9 cellular contexts compared by ENCODE assay signal in the genomic region with DNA sequence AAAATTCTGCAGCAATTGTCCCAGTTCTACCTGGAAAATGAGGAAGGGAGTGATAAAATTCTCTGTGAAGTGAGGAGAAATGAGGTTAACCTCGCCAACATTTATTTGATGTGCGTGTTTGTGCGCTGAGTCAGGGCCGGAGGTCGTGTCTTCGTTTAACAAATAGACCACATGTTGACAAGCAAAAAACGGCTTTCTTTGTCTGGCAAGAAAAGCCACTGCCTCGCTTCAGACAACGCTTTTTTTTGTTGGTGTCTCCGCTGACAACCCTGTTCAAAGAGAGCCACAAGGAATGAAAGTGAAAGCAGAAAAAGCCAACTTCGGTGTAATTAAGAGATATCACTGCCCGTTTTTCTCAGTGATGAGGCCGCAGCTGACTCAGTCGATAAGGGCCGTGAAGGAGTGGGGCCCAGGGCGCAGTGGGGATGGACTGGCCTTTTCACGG.
DNase-seq lines count a peak whose midpoint lies in the region; ATAC-seq, FAIRE-seq and TF ChIP-seq lines count a peak whose summit lies in the region.
"Had no signal": no experiment of that assay in that cellular context is flagged by ENCODE, and none has a peak within 500 bp of the region (broad histone marks: within the 10 kb centered on the region; RNA-seq: fewer than 3 reads in every experiment).

No MANE protein-coding gene starts in this region.

- H3K4me3 ChIP-seq in kidney epithelial cell (ENCODE audit: low read depth, low read length), result no peak overlapping the region
- peak overlapping the region; percentile 26 for H3K4me3 ChIP-seq in suprapubic skin
- H3K4me3 ChIP-seq: thoracic aorta had no signal

- FAIRE-seq in H54 (lab: Jason Lieb, UNC), result no peak

- no peaks in the 10 kb centered on the region for H3K36me3 ChIP-seq in kidney epithelial cell (ENCODE audit: control insufficient read depth, insufficient read depth, low read length)
- no peaks in the 10 kb centered on the region for H3K36me3 ChIP-seq in suprapubic skin
- H3K36me3 ChIP-seq: thoracic aorta had no signal

- WGBS in suprapubic skin, result 52% methylated on average over 17 of the region's 17 CpGs

- no peaks in the 10 kb centered on the region for H3K27me3 Mint-ChIP-seq in activated CD8-positive, alpha-beta T cell treated with anti-CD3 and anti-CD28 coated beads for 36 hours

- CTCF ChIA-PET in activated CD8-positive, alpha-beta T cell treated with anti-CD3 and anti-CD28 coated beads for 36 hours (lab: Charles Lee), result no interaction called here

- TF ChIP-seq CTCF in AG09319 (IDR thresholded peaks at IDR 0.05; ENCODE audit: low read depth, low read length) (no peak), kidney epithelial cell (IDR thresholded peaks at IDR 0.05; ENCODE audit: insufficient read depth, low read length, poor library complexity, severe bottlenecking) (no peak), suprapubic skin (IDR thresholded peaks at IDR 0.05) (no peak)
- no peak for TF ChIP-seq CTCF in activated CD8-positive, alpha-beta T cell treated with anti-CD3 and anti-CD28 coated beads for 36 hours (IDR thresholded peaks at IDR 0.05)

- H3K9me3 ChIP-seq in suprapubic skin, result no peaks in the 10 kb centered on the region
- H3K9me3 ChIP-seq: thoracic aorta had no signal

- no peaks in the 10 kb centered on the region for H3K27me3 ChIP-seq in kidney epithelial cell (ENCODE audit: control insufficient read depth, insufficient read depth, low read length)
- no peaks in the 10 kb centered on the region for H3K27me3 ChIP-seq in suprapubic skin

- peak; percentile 34 for ATAC-seq in activated CD8-positive, alpha-beta T cell treated with anti-CD3 and anti-CD28 coated beads for 36 hours

- H3K4me1 Mint-ChIP-seq in activated CD8-positive, alpha-beta T cell treated with anti-CD3 and anti-CD28 coated beads for 36 hours (ENCODE audit: low read depth), result peaks cover 7% of the 10 kb centered on the region

- no peaks in the 10 kb centered on the region for H3K36me3 Mint-ChIP-seq in activated CD8-positive, alpha-beta T cell treated with anti-CD3 and anti-CD28 coated beads for 36 hours (ENCODE audit: low read depth)

- no peak overlapping the region for H3K27ac Mint-ChIP-seq in activated CD8-positive, alpha-beta T cell treated with anti-CD3 and anti-CD28 coated beads for 36 hours

- intact Hi-C loops in activated CD8-positive, alpha-beta T cell treated with anti-CD3 and anti-CD28 coated beads for 36 hours (cut with micrococcal nuclease), result no loop called here

- DNase-seq in AG09319 (ENCODE audit: extremely low read depth, low read depth), result peak; percentile 20
- DNase-seq in H54 (ENCODE audit: insufficient read length, low spot score), result peak; percentile 49
- DNase-seq in activated CD8-positive, alpha-beta T cell treated with anti-CD3 and anti-CD28 coated beads for 36 hours, result peak; percentile 27
- DNase-seq in kidney epithelial cell (ENCODE audit: low read depth), result peak; percentile 34
- no peak for DNase-seq in suprapubic skin (ENCODE audit: low spot score in 2 of 2)
- no peak for DNase-seq in NCI-H146 treated with DMSO at 0.1 percent for 48 hours (lab: John Stamatoyannopoulos, UW; ENCODE audit: unreplicated experiment)
- DNase-seq in activated effector memory CD4-positive, alpha-beta T cell treated with Interleukin-2 at 50 U/mL for 16 hours, result no peak
- DNase-seq in COR-L47 (lab: John Stamatoyannopoulos, UW), result no peak

- H3K9me3 Mint-ChIP-seq in activated CD8-positive, alpha-beta T cell treated with anti-CD3 and anti-CD28 coated beads for 36 hours, result peaks cover under 1% of the 10 kb centered on the region

- no peaks in the 10 kb centered on the region for H3K4me1 ChIP-seq in suprapubic skin

- POLR2A ChIA-PET in activated CD8-positive, alpha-beta T cell treated with anti-CD3 and anti-CD28 coated beads for 36 hours (lab: Charles Lee), result no interaction called here

- TF ChIP-seq EP300 in suprapubic skin (IDR thresholded peaks at IDR 0.05), result no peak

- no peak for TF ChIP-seq POLR2A in H54 (IDR thresholded peaks at IDR 0.05; ENCODE audit: low read depth, low read length)
- TF ChIP-seq POLR2A in suprapubic skin (IDR thresholded peaks at IDR 0.05), result no peak

- peak overlapping the region; percentile 13 for H3K4me3 Mint-ChIP-seq in activated CD8-positive, alpha-beta T cell treated with anti-CD3 and anti-CD28 coated beads for 36 hours

- H3K27ac ChIP-seq in suprapubic skin, result no peak overlapping the region
- H3K27ac ChIP-seq: thoracic aorta had no signal

Comparison
In these comparisons a context has a peak if more than half of its experiments do, and no peak if none do; other contexts are left out.
1. DNase-seq: peak in AG09319 (single experiment), H54 (single experiment), activated CD8-positive, alpha-beta T cell treated with anti-CD3 and anti-CD28 coated beads for 36 hours (single experiment) and kidney epithelial cell (single experiment); none in suprapubic skin (0 of 2), NCI-H146 treated with DMSO at 0.1 percent for 48 hours (single experiment), activated effector memory CD4-positive, alpha-beta T cell treated with Interleukin-2 at 50 U/mL for 16 hours (single experiment) and COR-L47 (single experiment).